In the genomic region with DNA sequence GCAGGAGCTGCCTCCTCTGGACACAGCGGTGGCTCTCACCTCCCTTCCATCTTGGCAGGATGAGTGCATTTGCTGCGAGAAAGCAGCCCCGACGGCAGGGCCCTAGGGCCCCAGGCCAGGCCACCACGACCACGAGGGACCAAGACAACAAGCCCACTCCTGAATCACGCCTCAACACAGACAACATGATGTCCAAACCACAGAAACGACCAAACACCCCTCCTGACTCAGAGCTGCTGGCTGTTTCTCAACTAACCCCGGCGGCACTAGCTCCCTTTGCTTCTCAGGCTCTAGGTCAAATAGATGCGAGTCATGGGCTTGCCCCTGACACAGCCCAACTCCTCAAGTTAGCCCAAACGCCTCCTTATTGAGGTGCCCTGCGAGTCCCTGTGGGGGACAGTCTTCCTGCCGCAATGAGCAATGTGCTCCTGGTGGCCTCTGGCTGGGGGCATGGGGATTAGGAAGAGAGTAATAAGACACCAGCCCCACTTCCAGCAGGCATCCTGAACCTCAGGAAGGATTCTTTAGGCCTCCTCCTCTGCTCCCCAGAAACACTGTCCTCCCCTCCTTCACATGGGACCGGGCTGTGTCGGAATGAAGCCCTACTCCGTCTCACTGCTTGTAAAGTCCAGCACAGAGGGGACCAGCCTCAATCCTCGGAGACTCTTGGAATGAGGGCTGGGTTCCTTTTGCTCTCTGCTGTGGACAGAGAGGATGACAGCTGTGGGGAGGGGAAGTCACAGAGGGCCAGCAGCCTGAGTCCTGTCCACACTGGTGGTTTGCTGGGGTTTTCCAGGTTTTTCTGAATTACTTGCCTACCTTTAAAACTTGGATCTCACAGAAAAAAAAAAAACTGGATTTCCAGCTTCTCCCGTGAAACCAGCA, we compare ENCODE assay signal across 1 cellular context.
A peak's percentile ranks its signal among the peaks of the same experiment; 100 is the strongest.
TF ChIP-seq lines count a peak whose summit lies in the region.

No MANE protein-coding gene starts in this region.

TF ChIP-seq in H1, 55 proteins besides CTCF, POLR2A, EP300 and RAD21:
- no peak for TF ChIP-seq PHF8 (conservative IDR thresholded peaks at IDR 0.05; ENCODE audit: low read depth, low read length)
- no peak for TF ChIP-seq SIRT6 (IDR thresholded peaks at IDR 0.05; ENCODE audit: low read length)
- no peak for TF ChIP-seq MAFK (IDR thresholded peaks at IDR 0.05; ENCODE audit: low read depth, low read length)
- TF ChIP-seq POLR2AphosphoS5 (IDR thresholded peaks at IDR 0.05; ENCODE audit: low read depth, low read length): 0 out of 2 replicates have a peak, but pooled peaks have one; percentile 1
- TF ChIP-seq, protein P1, sequence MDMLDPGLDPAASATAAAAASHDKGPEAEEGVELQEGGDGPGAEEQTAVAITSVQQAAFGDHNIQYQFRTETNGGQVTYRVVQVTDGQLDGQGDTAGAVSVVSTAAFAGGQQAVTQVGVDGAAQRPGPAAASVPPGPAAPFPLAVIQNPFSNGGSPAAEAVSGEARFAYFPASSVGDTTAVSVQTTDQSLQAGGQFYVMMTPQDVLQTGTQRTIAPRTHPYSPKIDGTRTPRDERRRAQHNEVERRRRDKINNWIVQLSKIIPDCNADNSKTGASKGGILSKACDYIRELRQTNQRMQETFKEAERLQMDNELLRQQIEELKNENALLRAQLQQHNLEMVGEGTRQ (IDR thresholded peaks at IDR 0.05; ENCODE audit: low read length): no peak
